11 cellular contexts compared by ENCODE assay signal in genomic region chr2:112767693-112768380, GRCh38. TPM values are rescaled to one million over a fixed set of nuclear protein-coding genes. Genes with fewer than 3 reads are reported as not detected.
DNase-seq lines count a peak whose midpoint lies in the region; ATAC-seq and TF ChIP-seq lines count a peak whose summit lies in the region.
"Had no signal": no experiment of that assay in that cellular context is flagged by ENCODE, and none has a peak within 500 bp of the region (broad histone marks: within the 10 kb centered on the region; RNA-seq: fewer than 3 reads in every experiment).

No MANE protein-coding gene starts in this region.

- peaks cover 5% of the 10 kb centered on the region for H3K27me3 Mint-ChIP-seq in activated T-cell treated with anti-CD3 and anti-CD28 coated beads, Interleukin-2, amount 50 U/mL, for 72 hours (ENCODE audit: low read depth)
- peaks cover 12% of the 10 kb centered on the region for H3K27me3 Mint-ChIP-seq in T-helper 2 cell treated with Interferon-gamma antibody and Interleukin-4, amounts not matched to agents 5 μg/mL and 100 μg/mL, for 36 hours (ENCODE audit: low read depth)

- peaks cover 5 to 54% (median 27%) of the 10 kb centered on the region in 6 donors for H3K4me1 ChIP-seq in spleen

- H3K36me3 ChIP-seq in spleen: no peaks in the 10 kb centered on the region
- H3K36me3 ChIP-seq: ascending aorta had no signal

- 40 to 56% (median 48%) methylated on average over 6 of the region's 6 CpGs for WGBS in spleen, 5 donors

- DNase-seq in activated T-cell treated with anti-CD3 and anti-CD28 coated beads, Interleukin-2, amount 50 U/mL, for 72 hours: no peak
- no peak for DNase-seq in activated T-cell treated with anti-CD3 and anti-CD28 coated beads for 4 hours
- DNase-seq in T-helper 2 cell treated with Interferon-gamma antibody and Interleukin-4, amounts not matched to agents 5 μg/mL and 100 μg/mL, for 36 hours (ENCODE audit: low spot score): no peak
- peak; percentile 41 for DNase-seq in fibroblast of villous mesenchyme (ENCODE audit: low read depth)
- no peak for DNase-seq in spleen
- DNase-seq in NCI-H82 (lab: John Stamatoyannopoulos, UW): no peak
- DNase-seq in DMS114 treated with DMSO at 0.1 percent for 48 hours (lab: John Stamatoyannopoulos, UW; ENCODE audit: unreplicated experiment): no peak
- DNase-seq in HuH-7 (ENCODE audit: low spot score): no peak
- DNase-seq: NCI-H1694 treated with DMSO at 0.1 percent for 48 hours had no signal

- H3K27ac ChIP-seq in spleen: peak overlapping the region in 6 of 8 donors; percentile 37 to 79 (median 66)
- H3K27ac ChIP-seq: ascending aorta, HL-60 had no signal

- H3K9me3 ChIP-seq in spleen: no peaks in the 10 kb centered on the region
- H3K9me3 ChIP-seq: ascending aorta had no signal

- TF ChIP-seq POLR2A in spleen (IDR thresholded peaks at IDR 0.05): no peak

- H3K27ac Mint-ChIP-seq in activated T-cell treated with anti-CD3 and anti-CD28 coated beads, Interleukin-2, amount 50 U/mL, for 72 hours: no peak overlapping the region
- peak overlapping the region; percentile 29 for H3K27ac Mint-ChIP-seq in T-helper 2 cell treated with Interferon-gamma antibody and Interleukin-4, amounts not matched to agents 5 μg/mL and 100 μg/mL, for 36 hours

- H3K36me3 Mint-ChIP-seq in activated T-cell treated with anti-CD3 and anti-CD28 coated beads, Interleukin-2, amount 50 U/mL, for 72 hours (ENCODE audit: insufficient read depth in 2 of 2): peaks cover 4 to 6% of the 10 kb centered on the region in 2 donors
- H3K36me3 Mint-ChIP-seq in T-helper 2 cell treated with Interferon-gamma antibody and Interleukin-4, amounts not matched to agents 5 μg/mL and 100 μg/mL, for 36 hours (ENCODE audit: low read depth): peaks cover 22% of the 10 kb centered on the region

- H3K9me3 Mint-ChIP-seq in activated T-cell treated with anti-CD3 and anti-CD28 coated beads, Interleukin-2, amount 50 U/mL, for 72 hours: no peaks in the 10 kb centered on the region
- H3K9me3 Mint-ChIP-seq in T-helper 2 cell treated with Interferon-gamma antibody and Interleukin-4, amounts not matched to agents 5 μg/mL and 100 μg/mL, for 36 hours: peaks cover 11% of the 10 kb centered on the region

- H3K4me3 Mint-ChIP-seq in activated T-cell treated with anti-CD3 and anti-CD28 coated beads, Interleukin-2, amount 50 U/mL, for 72 hours: peak overlapping the region; percentile 27 to 52
- peak overlapping the region; percentile 25 for H3K4me3 Mint-ChIP-seq in T-helper 2 cell treated with Interferon-gamma antibody and Interleukin-4, amounts not matched to agents 5 μg/mL and 100 μg/mL, for 36 hours

- intact Hi-C loops in spleen (cut with DNase I; ENCODE audit: low total_unique reads): no loop called here

- no peaks in the 10 kb centered on the region for H3K27me3 ChIP-seq in spleen (replicated peaks in 1 of 7)
- H3K27me3 ChIP-seq: ascending aorta had no signal

- no peak for ATAC-seq in activated T-cell treated with anti-CD3 and anti-CD28 coated beads, Interleukin-2, amount 50 U/mL, for 72 hours (replicated peaks in 1 of 2)

- H3K4me3 ChIP-seq in fibroblast of villous mesenchyme (ENCODE audit: low read depth, low read length) (no peak overlapping the region), spleen (peak overlapping the region in 5 of 8 donors; percentile 6 to 50 (median 22))

- H3K4me1 Mint-ChIP-seq in activated T-cell treated with anti-CD3 and anti-CD28 coated beads, Interleukin-2, amount 50 U/mL, for 72 hours (ENCODE audit: low read depth): peaks cover 26% of the 10 kb centered on the region
- H3K4me1 Mint-ChIP-seq in T-helper 2 cell treated with Interferon-gamma antibody and Interleukin-4, amounts not matched to agents 5 μg/mL and 100 μg/mL, for 36 hours (ENCODE audit: low read depth): peaks cover 35% of the 10 kb centered on the region

- no peak for TF ChIP-seq CTCF in fibroblast of villous mesenchyme (IDR thresholded peaks at IDR 0.05; ENCODE audit: insufficient read depth, low read depth, low read length)
- no peak for TF ChIP-seq CTCF in spleen (IDR thresholded peaks at IDR 0.05 in 8 of 11, conservative IDR thresholded peaks at IDR 0.05 in 3 of 11)

RNA-seq across cellular contexts. Expression of gene CKAP2L, which starts 3.4 kb away (rescaled TPM):
- 10 to 100 TPM; 45.5 to 47.7 TPM for total RNA-seq in activated T-cell treated with anti-CD3 and anti-CD28 coated beads, Interleukin-2, amount 50 U/mL, for 72 hours
- total RNA-seq in fibroblast of villous mesenchyme (6.8 and 10.4 TPM in 2 replicates), spleen (1 to 10 TPM in 6 of 7 donors, under 1 TPM in 1; 0.55 to 3.5 (median 2.1) TPM)
- 1 to 10 TPM in 1 of 3 donors, under 1 TPM in 2; 0.20 to 1.3 (median 0.83) TPM for polyA plus RNA-seq in spleen
- total RNA-seq: ascending aorta had no signal

RNA-seq across cellular contexts. Expression of gene IL1A, which starts 16.5 kb away (rescaled TPM):
- 1 to 10 TPM; 1.4 to 6.6 TPM for total RNA-seq in activated T-cell treated with anti-CD3 and anti-CD28 coated beads, Interleukin-2, amount 50 U/mL, for 72 hours
- total RNA-seq in fibroblast of villous mesenchyme (0.32 and 0.43 TPM in 2 replicates), spleen (under 1 TPM in 5 of 7 donors, not detected in 2; 0.22 to 0.98 (median 0.70) TPM)
- 1 to 10 TPM in 1 of 3 donors, under 1 TPM in 2; 0.21 to 1.6 (median 0.67) TPM for polyA plus RNA-seq in spleen
- total RNA-seq: ascending aorta had no signal

RNA-seq across cellular contexts. Expression of gene NT5DC4, which starts 47.0 kb away (rescaled TPM):
- 1 to 10 TPM in 1 of 2 donors, not detected in 1; 1.2 TPM for total RNA-seq in activated T-cell treated with anti-CD3 and anti-CD28 coated beads, Interleukin-2, amount 50 U/mL, for 72 hours
- total RNA-seq in fibroblast of villous mesenchyme (not detected in 2 replicates), spleen (1 to 10 TPM in 6 of 7 donors, under 1 TPM in 1; 0.28 to 3.8 (median 2.2) TPM)
- under 1 TPM; 0.47 to 0.83 (median 0.72) TPM for polyA plus RNA-seq in spleen
- total RNA-seq: ascending aorta had no signal
